Comparison of ENCODE assay signal across 19 cellular contexts in the genomic region with DNA sequence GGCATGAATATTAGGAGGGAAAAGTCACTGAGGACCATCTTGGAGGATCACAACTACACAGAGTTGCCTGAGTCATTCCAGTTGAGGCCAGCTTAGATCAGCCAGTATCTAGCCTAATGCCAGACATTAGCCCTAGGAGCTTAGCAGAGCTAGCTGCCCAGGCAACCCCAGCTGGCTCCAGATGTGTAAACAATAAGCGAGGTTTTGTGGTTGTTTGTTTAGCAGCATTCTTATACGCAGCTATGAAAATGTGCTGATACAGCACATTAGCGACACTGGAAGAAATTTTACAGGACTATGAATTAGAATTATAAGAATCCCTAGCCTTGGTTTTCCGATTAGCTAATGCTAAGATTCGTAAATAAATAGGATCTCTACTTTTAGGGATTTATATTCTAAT. TPM values are rescaled to one million over a fixed set of nuclear protein-coding genes. Genes with fewer than 3 reads are reported as not detected.
DNase-seq lines count a peak whose midpoint lies in the region; ATAC-seq, FAIRE-seq and TF ChIP-seq lines count a peak whose summit lies in the region.
"Had no signal": no experiment of that assay in that cellular context is flagged by ENCODE, and none has a peak within 500 bp of the region (broad histone marks: within the 10 kb centered on the region; RNA-seq: fewer than 3 reads in every experiment).

No MANE protein-coding gene starts in this region.

- no peaks in the 10 kb centered on the region for H3K9me2 ChIP-seq in PC-3 (replicated peaks; ENCODE audit: low read length)

- H3K9me3 Mint-ChIP-seq in endothelial cell (ENCODE audit: unreplicated experiment): no peaks in the 10 kb centered on the region
- H3K9me3 Mint-ChIP-seq: HFFc6 had no signal

- H3K4me1 Mint-ChIP-seq in endothelial cell (ENCODE audit: unreplicated experiment): peaks cover 6% of the 10 kb centered on the region
- H3K4me1 Mint-ChIP-seq: B cell; CD4-positive, CD25-positive, alpha-beta regulatory T cell; T-helper 17 cell had no signal

- no peak overlapping the region for H2AFZ ChIP-seq in PC-3 (ENCODE audit: low read length)

- H4K20me1 ChIP-seq in PC-3 (ENCODE audit: low read length): no peaks in the 10 kb centered on the region

- H3F3A ChIP-seq in PC-3 (ENCODE audit: low read length, unreplicated experiment): no peaks in the 10 kb centered on the region

- no peak for TF ChIP-seq POLR2A in A549 (IDR thresholded peaks at IDR 0.05; ENCODE audit: low read length)

- H3K9me3 ChIP-seq in A549: no peaks in the 10 kb centered on the region
- H3K9me3 ChIP-seq in PC-3 (ENCODE audit: low read length): no peaks in the 10 kb centered on the region

- H3K27me3 Mint-ChIP-seq in endothelial cell (ENCODE audit: unreplicated experiment): no peaks in the 10 kb centered on the region
- H3K27me3 Mint-ChIP-seq: B cell; CD4-positive, CD25-positive, alpha-beta regulatory T cell; T-helper 17 cell had no signal

- no peaks in the 10 kb centered on the region for H3K36me3 Mint-ChIP-seq in endothelial cell (ENCODE audit: low read depth, unreplicated experiment)
- H3K36me3 Mint-ChIP-seq: CD4-positive, CD25-positive, alpha-beta regulatory T cell had no signal

- no peak overlapping the region for H3K4me3 Mint-ChIP-seq in endothelial cell (ENCODE audit: unreplicated experiment)
- H3K4me3 Mint-ChIP-seq: B cell; CD4-positive, CD25-positive, alpha-beta regulatory T cell; HFFc6; T-helper 17 cell had no signal

- no peak overlapping the region for H3K9ac ChIP-seq in PC-3 (ENCODE audit: low read length)
- H3K9ac ChIP-seq: KMS-11 had no signal

- TF ChIP-seq EP300 in A549 (IDR thresholded peaks at IDR 0.05): no peak

- no peak for DNase-seq in A549 (ENCODE audit: low read depth in 1 of 2, low spot score in 1 of 2)
- DNase-seq in DMS53 treated with DMSO at 0.1 percent for 48 hours (lab: John Stamatoyannopoulos, UW; ENCODE audit: unreplicated experiment): peak; percentile 20
- peak; percentile 20 for DNase-seq in PC-3
- peak; percentile 58 for DNase-seq in fibroblast of villous mesenchyme (ENCODE audit: low read depth)
- no peak for DNase-seq in endothelial cell (ENCODE audit: low spot score)
- no peak for DNase-seq in T-helper 1 cell
- DNase-seq: CD4-positive, CD25-positive, alpha-beta regulatory T cell; GF-D8; HFFc6; NCI-H1092 treated with DMSO at 0.1 percent for 48 hours; SHP77 treated with DMSO at 0.1 percent for 48 hours; T-helper 17 cell had no signal

- ATAC-seq in A549 (no peak), PC-3 (no peak), SK-N-SH treated with all-trans-retinoic acid at 6 μM for 48 hours (no peak)
- ATAC-seq: T-helper 17 cell had no signal

- BruUV-seq in PC-3 (replicated peaks; lab: Mats Ljungman, UMichigan): no TSS peak

- TF ChIP-seq CTCF in A549 (IDR thresholded peaks at IDR 0.05) (no peak), PC-3 (conservative IDR thresholded peaks at IDR 0.05; ENCODE audit: low read depth, low read length) (no peak), fibroblast of villous mesenchyme (IDR thresholded peaks at IDR 0.05; ENCODE audit: insufficient read depth, low read depth, low read length) (no peak), endothelial cell (IDR thresholded peaks at IDR 0.05; ENCODE audit: unreplicated experiment) (no peak)

- no peak overlapping the region for H3K4me3 ChIP-seq in A549
- H3K4me3 ChIP-seq in PC-3 (ENCODE audit: low read length): no peak overlapping the region
- no peak overlapping the region for H3K4me3 ChIP-seq in fibroblast of villous mesenchyme (ENCODE audit: low read depth, low read length)

- H3K27me3 ChIP-seq in PC-3 (ENCODE audit: low read length): peaks cover 62% of the 10 kb centered on the region

- H3K4me2 ChIP-seq in A549: no peak overlapping the region
- no peak overlapping the region for H3K4me2 ChIP-seq in PC-3 (ENCODE audit: low read length)
- H3K4me2 ChIP-seq: KMS-11 had no signal

- H3K27ac ChIP-seq in A549 (no peak overlapping the region), PC-3 (ENCODE audit: low read length) (no peak overlapping the region)
- H3K27ac ChIP-seq: KMS-11 had no signal

- no peak for TF ChIP-seq RAD21 in A549 (conservative IDR thresholded peaks at IDR 0.05 in 1 of 2, IDR thresholded peaks at IDR 0.05 in 1 of 2)

- POLR2A ChIA-PET in A549 (lab: Yijun Ruan, JAX) (no interaction called here), PC-3 (lab: Charles Lee; ENCODE audit: unreplicated experiment) (no interaction called here)

- 7% methylated on average over 5 of the region's 5 CpGs for WGBS in A549 (ENCODE audit: missing lambda C conversion rate)

- FAIRE-seq in A549 (lab: Jason Lieb, UNC): no peak
- FAIRE-seq: D721Med, GM12892, H54, RCC 7860 had no signal

- no peaks in the 10 kb centered on the region for H3K36me3 ChIP-seq in PC-3 (ENCODE audit: low read depth, low read length)

- H3K79me2 ChIP-seq in PC-3 (ENCODE audit: low read length): no peaks in the 10 kb centered on the region

- intact Hi-C loops in PC-3 (cut with micrococcal nuclease): no loop called here

- CTCF ChIA-PET in A549 (lab: Yijun Ruan, JAX): interaction anchor here (1.2 kb wide), 1 partner anchor 13 kb away, joined by 3 read pairs; no protein-coding TSS in a partner anchor
- CTCF ChIA-PET in PC-3 (lab: Charles Lee): no interaction called here

- H3K4me1 ChIP-seq in A549: no peaks in the 10 kb centered on the region
- no peaks in the 10 kb centered on the region for H3K4me1 ChIP-seq in PC-3 (ENCODE audit: insufficient read depth, low read length)

- H3K27ac Mint-ChIP-seq in endothelial cell (ENCODE audit: unreplicated experiment): no peak overlapping the region
- H3K27ac Mint-ChIP-seq: B cell; CD4-positive, CD25-positive, alpha-beta regulatory T cell; HFFc6; T-helper 17 cell had no signal

TF ChIP-seq in A549, 52 proteins besides CTCF, POLR2A, EP300 and RAD21:
- TF ChIP-seq MAFK (IDR thresholded peaks at IDR 0.05; ENCODE audit: partially characterized antibody): peak; percentile 99
- no peak for TF ChIP-seq FOSB (CRISPR knock-in tag; IDR thresholded peaks at IDR 0.05)
- no peak for TF ChIP-seq NPAS2 (CRISPR knock-in tag; IDR thresholded peaks at IDR 0.05; ENCODE audit: borderline replicate concordance)
- no peak for TF ChIP-seq HDAC2 (IDR thresholded peaks at IDR 0.05)
- TF ChIP-seq ZNF302 (CRISPR knock-in tag; IDR thresholded peaks at IDR 0.05): no peak
- TF ChIP-seq HOXB13 (CRISPR knock-in tag; IDR thresholded peaks at IDR 0.05; ENCODE audit: low read depth): no peak
- TF ChIP-seq ESRRA (IDR thresholded peaks at IDR 0.05; ENCODE audit: borderline replicate concordance, low read length): no peak
- no peak for TF ChIP-seq CHD2 (IDR thresholded peaks at IDR 0.05; ENCODE audit: low read length, partially characterized antibody)

TF ChIP-seq in SK-N-SH treated with all-trans-retinoic acid at 6 μM for 48 hours, 23 proteins besides CTCF, POLR2A, EP300 and RAD21:
- TF ChIP-seq ZFP3 (CRISPR knock-in tag; IDR thresholded peaks at IDR 0.05) (no peak), ZC3H10 (CRISPR knock-in tag; IDR thresholded peaks at IDR 0.05) (no peak), TCF4 (CRISPR knock-in tag; IDR thresholded peaks at IDR 0.05; ENCODE audit: borderline replicate concordance) (no peak)
- TF ChIP-seq, protein P1, sequence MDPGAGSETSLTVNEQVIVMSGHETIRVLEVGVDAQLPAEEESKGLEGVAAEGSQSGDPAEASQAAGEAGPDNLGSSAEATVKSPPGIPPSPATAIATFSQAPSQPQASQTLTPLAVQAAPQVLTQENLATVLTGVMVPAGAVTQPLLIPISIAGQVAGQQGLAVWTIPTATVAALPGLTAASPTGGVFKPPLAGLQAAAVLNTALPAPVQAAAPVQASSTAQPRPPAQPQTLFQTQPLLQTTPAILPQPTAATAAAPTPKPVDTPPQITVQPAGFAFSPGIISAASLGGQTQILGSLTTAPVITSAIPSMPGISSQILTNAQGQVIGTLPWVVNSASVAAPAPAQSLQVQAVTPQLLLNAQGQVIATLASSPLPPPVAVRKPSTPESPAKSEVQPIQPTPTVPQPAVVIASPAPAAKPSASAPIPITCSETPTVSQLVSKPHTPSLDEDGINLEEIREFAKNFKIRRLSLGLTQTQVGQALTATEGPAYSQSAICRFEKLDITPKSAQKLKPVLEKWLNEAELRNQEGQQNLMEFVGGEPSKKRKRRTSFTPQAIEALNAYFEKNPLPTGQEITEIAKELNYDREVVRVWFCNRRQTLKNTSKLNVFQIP (CRISPR knock-in tag; IDR thresholded peaks at IDR 0.05; ENCODE audit: borderline replicate concordance, low read depth): no peak

RNA-seq across cellular contexts. Expression of gene BTBD3, which starts 59.3 kb away (rescaled TPM):
- polyA plus RNA-seq in A549 (2011; rRNA removed) (47.1 and 51.5 TPM in 2 replicates), A549 (2017; fragmentation: RNase III; extraction: RNeasy Plus Mini Kit Qiagen cat#74134 plus additional on column Dnase treatment) (16.3 TPM in 3 replicates)
- polyA plus RNA-seq in A549 (2012; cell fraction: cytosol; rRNA removed): 12.8 and 15.7 TPM in 2 replicates
- 19.1 and 28.2 TPM in 2 replicates for polyA plus RNA-seq in A549 (2012; cell fraction: nucleus; rRNA removed)
- 60.0 and 63.8 TPM in 2 replicates for polyA minus RNA-seq in A549 (2011; rRNA and poly(A)+ RNA removed)
- total RNA-seq in PC-3 (2014; rRNA removed) (21.6 and 31.4 TPM in 2 replicates), fibroblast of villous mesenchyme (25.1 and 74.3 TPM in 2 replicates), endothelial cell (ENCODE audit: unreplicated experiment) (56.0 TPM)

Comparison
In these comparisons a context has a peak if more than half of its experiments do, and no peak if none do; other contexts are left out.
1. DNase-seq: peak in DMS53 treated with DMSO at 0.1 percent for 48 hours (single experiment), PC-3 (single experiment) and fibroblast of villous mesenchyme (single experiment); none in A549 (0 of 2), endothelial cell (single experiment) and T-helper 1 cell (0 of 5).